ENCODE assay signal across 16 cellular contexts in genomic region chrX:79231662-79232061, GRCh38.
A peak's percentile ranks its signal among the peaks of the same experiment; 100 is the strongest.
DNase-seq lines count a peak whose midpoint lies in the region; ATAC-seq and TF ChIP-seq lines count a peak whose summit lies in the region.
"Had no signal": no experiment of that assay in that cellular context is flagged by ENCODE, and none has a peak within 500 bp of the region (broad histone marks: within the 10 kb centered on the region; RNA-seq: fewer than 3 reads in every experiment).

No MANE protein-coding gene starts in this region.

- H3K18ac ChIP-seq in mesenchymal stem cell (ENCODE audit: low read depth in 1 of 2, low read length in 2 of 2), result no peak overlapping the region

- H3K27ac Mint-ChIP-seq in activated CD8-positive, alpha-beta memory T cell treated with anti-CD3 and anti-CD28 coated beads, Interleukin-2, amount 10 ng/mL, durations not matched to agents 7 days and 5 days, result peak overlapping the region; percentile 70
- peak overlapping the region; percentile 90 for H3K27ac Mint-ChIP-seq in CD8-positive, alpha-beta T cell
- H3K27ac Mint-ChIP-seq in activated naive CD8-positive, alpha-beta T cell treated with anti-CD3 and anti-CD28 coated beads for 36 hours, result peak overlapping the region; percentile 81
- peak overlapping the region; percentile 57 to 65 for H3K27ac Mint-ChIP-seq in natural killer cell treated with Interleukin-12 subunit alpha and Interleukin-12 subunit beta and Interleukin-15 and Interleukin-18, amount 100 ng/mL, for 72 hours
- H3K27ac Mint-ChIP-seq: IgD-negative memory B cell had no signal

- H3K4me1 ChIP-seq in CD8-positive, alpha-beta T cell (ENCODE audit: insufficient read depth, low read length), result peaks cover 12% of the 10 kb centered on the region
- H3K4me1 ChIP-seq in mesenchymal stem cell (ENCODE audit: control insufficient read depth, insufficient read depth, low read depth, low read length), result no peaks in the 10 kb centered on the region
- H3K4me1 ChIP-seq: A549 had no signal

- H3K27ac ChIP-seq in CD8-positive, alpha-beta T cell (ENCODE audit: low read depth, low read length), result no peak overlapping the region
- no peak overlapping the region for H3K27ac ChIP-seq in mesenchymal stem cell (ENCODE audit: low read length, poor library complexity, severe bottlenecking)
- H3K27ac ChIP-seq: A549, C4-2B, GM23248 had no signal

- no peak overlapping the region for H4K91ac ChIP-seq in mesenchymal stem cell (ENCODE audit: low read length)

- H2BK15ac ChIP-seq in mesenchymal stem cell (ENCODE audit: low read depth, poor library complexity, severe bottlenecking), result no peak overlapping the region

- no peak overlapping the region for H3K4me3 Mint-ChIP-seq in activated CD8-positive, alpha-beta memory T cell treated with anti-CD3 and anti-CD28 coated beads, Interleukin-2, amount 10 ng/mL, durations not matched to agents 7 days and 5 days
- peak overlapping the region; percentile 27 for H3K4me3 Mint-ChIP-seq in CD8-positive, alpha-beta T cell
- no peak overlapping the region for H3K4me3 Mint-ChIP-seq in activated naive CD8-positive, alpha-beta T cell treated with anti-CD3 and anti-CD28 coated beads for 36 hours
- H3K4me3 Mint-ChIP-seq in natural killer cell treated with Interleukin-12 subunit alpha and Interleukin-12 subunit beta and Interleukin-15 and Interleukin-18, amount 100 ng/mL, for 72 hours, result peak overlapping the region; percentile 22
- H3K4me3 Mint-ChIP-seq: IgD-negative memory B cell had no signal

- no peak overlapping the region for H3K4ac ChIP-seq in mesenchymal stem cell (ENCODE audit: low read depth in 1 of 2, low read length in 2 of 2)

- no peaks in the 10 kb centered on the region for H3K27me3 Mint-ChIP-seq in activated CD8-positive, alpha-beta memory T cell treated with anti-CD3 and anti-CD28 coated beads, Interleukin-2, amount 10 ng/mL, durations not matched to agents 7 days and 5 days
- H3K27me3 Mint-ChIP-seq in CD8-positive, alpha-beta T cell (ENCODE audit: low read depth), result no peaks in the 10 kb centered on the region
- H3K27me3 Mint-ChIP-seq in activated naive CD8-positive, alpha-beta T cell treated with anti-CD3 and anti-CD28 coated beads for 36 hours, result no peaks in the 10 kb centered on the region
- H3K27me3 Mint-ChIP-seq in natural killer cell treated with Interleukin-12 subunit alpha and Interleukin-12 subunit beta and Interleukin-15 and Interleukin-18, amount 100 ng/mL, for 72 hours, result peaks cover 0 to 5% of the 10 kb centered on the region in 2 donors
- H3K27me3 Mint-ChIP-seq: IgD-negative memory B cell had no signal

- no peaks in the 10 kb centered on the region for H3K36me3 ChIP-seq in CD8-positive, alpha-beta T cell (ENCODE audit: insufficient read depth, low read length)
- no peaks in the 10 kb centered on the region for H3K36me3 ChIP-seq in mesenchymal stem cell (ENCODE audit: control insufficient read depth in 1 of 2, insufficient read depth in 2 of 2, low read depth in 1 of 2, low read length in 2 of 2)

- H4K8ac ChIP-seq in mesenchymal stem cell (ENCODE audit: low read length), result no peak overlapping the region

- H2AK5ac ChIP-seq in mesenchymal stem cell (ENCODE audit: low read length, severe bottlenecking), result no peak overlapping the region

- no peak overlapping the region for H2BK120ac ChIP-seq in mesenchymal stem cell (ENCODE audit: low read depth, low read length)

- H3K27me3 ChIP-seq in CD8-positive, alpha-beta T cell (ENCODE audit: insufficient read depth, low read length), result no peaks in the 10 kb centered on the region
- no peaks in the 10 kb centered on the region for H3K27me3 ChIP-seq in mesenchymal stem cell (ENCODE audit: control insufficient read depth in 1 of 2, insufficient read depth in 1 of 2, low read length in 2 of 2)

- H3K9ac ChIP-seq in mesenchymal stem cell (ENCODE audit: low read length), result no peak overlapping the region
- H3K9ac ChIP-seq: GM23248 had no signal

- no peak for DNase-seq in activated CD8-positive, alpha-beta memory T cell treated with anti-CD3 and anti-CD28 coated beads, Interleukin-2, amount 10 ng/mL, durations not matched to agents 7 days and 5 days
- DNase-seq in activated CD8-positive, alpha-beta memory T cell treated with anti-CD3 and anti-CD28 coated beads for 24 hours, result no peak
- no peak for DNase-seq in CD8-positive, alpha-beta T cell
- no peak for DNase-seq in activated naive CD8-positive, alpha-beta T cell treated with anti-CD3 and anti-CD28 coated beads for 36 hours
- DNase-seq in natural killer cell treated with Interleukin-12 subunit alpha and Interleukin-12 subunit beta and Interleukin-15 and Interleukin-18, amount 100 ng/mL, for 72 hours (ENCODE audit: low spot score), result no peak
- DNase-seq in mesenchymal stem cell, result no peak
- no peak for DNase-seq in NCI-H187 treated with DMSO at 0.1 percent for 48 hours (lab: John Stamatoyannopoulos, UW)
- DNase-seq: DMS79, GDM1, GM23248, NCI-H2029, NCI-H510A treated with DMSO at 0.1 percent for 48 hours had no signal

- CTCF ChIA-PET in activated CD8-positive, alpha-beta memory T cell treated with anti-CD3 and anti-CD28 coated beads, Interleukin-2, amount 10 ng/mL, durations not matched to agents 7 days and 5 days (lab: Charles Lee), result no interaction called here
- CTCF ChIA-PET in CD8-positive, alpha-beta T cell (lab: Charles Lee), result no interaction called here

- TF ChIP-seq CTCF in CD8-positive, alpha-beta T cell (IDR thresholded peaks at IDR 0.05), result no peak

- intact Hi-C loops in CD8-positive, alpha-beta T cell (cut with DNase I, micrococcal nuclease), result no loop called here

- no peak overlapping the region for H3K23ac ChIP-seq in mesenchymal stem cell (ENCODE audit: low read length in 2 of 2)

- POLR2A ChIA-PET in CD8-positive, alpha-beta T cell (lab: Charles Lee), result interaction anchor here (1.0 kb wide), 1 partner anchor 54 kb away, joined by 3 read pairs; no protein-coding TSS in a partner anchor

- H3K79me1 ChIP-seq in mesenchymal stem cell (replicated peaks; ENCODE audit: low read length, poor library complexity, severe bottlenecking), result no peaks in the 10 kb centered on the region

- H2BK12ac ChIP-seq in mesenchymal stem cell (ENCODE audit: low read length in 2 of 2), result no peak overlapping the region

- 47% methylated on average over 1 of the region's 2 CpGs for WGBS in mesenchymal stem cell

- H3K9me3 ChIP-seq in CD8-positive, alpha-beta T cell (ENCODE audit: low read length), result no peaks in the 10 kb centered on the region
- H3K9me3 ChIP-seq in mesenchymal stem cell (ENCODE audit: control insufficient read depth, low read length), result peaks cover 7% of the 10 kb centered on the region
- H3K9me3 ChIP-seq: A549 had no signal

- H3K4me3 ChIP-seq in CD8-positive, alpha-beta T cell (ENCODE audit: low read depth, low read length), result no peak overlapping the region
- no peak overlapping the region for H3K4me3 ChIP-seq in mesenchymal stem cell (ENCODE audit: insufficient read depth in 1 of 2, low read depth in 1 of 2, low read length in 2 of 2)
- H3K4me3 ChIP-seq: A549, GM23248 had no signal

- peaks cover 61% of the 10 kb centered on the region for H3K36me3 Mint-ChIP-seq in activated CD8-positive, alpha-beta memory T cell treated with anti-CD3 and anti-CD28 coated beads, Interleukin-2, amount 10 ng/mL, durations not matched to agents 7 days and 5 days
- H3K36me3 Mint-ChIP-seq in CD8-positive, alpha-beta T cell, result peaks cover 18% of the 10 kb centered on the region
- H3K36me3 Mint-ChIP-seq in activated naive CD8-positive, alpha-beta T cell treated with anti-CD3 and anti-CD28 coated beads for 36 hours, result peaks cover 47% of the 10 kb centered on the region
- peaks cover 18% of the 10 kb centered on the region for H3K36me3 Mint-ChIP-seq in natural killer cell treated with Interleukin-12 subunit alpha and Interleukin-12 subunit beta and Interleukin-15 and Interleukin-18, amount 100 ng/mL, for 72 hours

- no peak overlapping the region for H2AFZ ChIP-seq in mesenchymal stem cell (ENCODE audit: low read depth, low read length)
- H2AFZ ChIP-seq: GM23248 had no signal

- H3K14ac ChIP-seq in mesenchymal stem cell (ENCODE audit: low read length in 2 of 2), result no peak overlapping the region

- peaks cover 3% of the 10 kb centered on the region for H3K9me3 Mint-ChIP-seq in activated CD8-positive, alpha-beta memory T cell treated with anti-CD3 and anti-CD28 coated beads, Interleukin-2, amount 10 ng/mL, durations not matched to agents 7 days and 5 days (ENCODE audit: low read depth)
- no peaks in the 10 kb centered on the region for H3K9me3 Mint-ChIP-seq in CD8-positive, alpha-beta T cell
- peaks cover 9% of the 10 kb centered on the region for H3K9me3 Mint-ChIP-seq in activated naive CD8-positive, alpha-beta T cell treated with anti-CD3 and anti-CD28 coated beads for 36 hours
- no peaks in the 10 kb centered on the region for H3K9me3 Mint-ChIP-seq in natural killer cell treated with Interleukin-12 subunit alpha and Interleukin-12 subunit beta and Interleukin-15 and Interleukin-18, amount 100 ng/mL, for 72 hours
- H3K9me3 Mint-ChIP-seq: IgD-negative memory B cell had no signal

- H3K4me1 Mint-ChIP-seq in activated CD8-positive, alpha-beta memory T cell treated with anti-CD3 and anti-CD28 coated beads, Interleukin-2, amount 10 ng/mL, durations not matched to agents 7 days and 5 days, result peaks cover 25% of the 10 kb centered on the region
- H3K4me1 Mint-ChIP-seq in CD8-positive, alpha-beta T cell (ENCODE audit: low read depth), result peaks cover 55% of the 10 kb centered on the region
- peaks cover 37% of the 10 kb centered on the region for H3K4me1 Mint-ChIP-seq in activated naive CD8-positive, alpha-beta T cell treated with anti-CD3 and anti-CD28 coated beads for 36 hours
- H3K4me1 Mint-ChIP-seq in natural killer cell treated with Interleukin-12 subunit alpha and Interleukin-12 subunit beta and Interleukin-15 and Interleukin-18, amount 100 ng/mL, for 72 hours (ENCODE audit: low read depth in 2 of 2), result peaks cover 12 to 40% of the 10 kb centered on the region in 2 donors

- peak; percentile 47 for ATAC-seq in activated CD8-positive, alpha-beta memory T cell treated with anti-CD3 and anti-CD28 coated beads, Interleukin-2, amount 10 ng/mL, durations not matched to agents 7 days and 5 days
- ATAC-seq in CD8-positive, alpha-beta T cell, result no peak
- peak in 1 of 2 donors; percentile 46 for ATAC-seq in natural killer cell treated with Interleukin-12 subunit alpha and Interleukin-12 subunit beta and Interleukin-15 and Interleukin-18, amount 100 ng/mL, for 72 hours
- ATAC-seq: A549, Panc1 had no signal

- H3K4me2 ChIP-seq in mesenchymal stem cell (ENCODE audit: low read length, poor library complexity, severe bottlenecking), result no peak overlapping the region
- H3K4me2 ChIP-seq: A549 had no signal

- H2BK5ac ChIP-seq in mesenchymal stem cell (ENCODE audit: low read depth, low read length, poor library complexity, severe bottlenecking), result no peak overlapping the region

Comparison
In these comparisons a context has a peak if more than half of its experiments do, and no peak if none do; other contexts are left out.
1. H3K4me3 Mint-ChIP-seq: peak in CD8-positive, alpha-beta T cell (single experiment) and natural killer cell treated with Interleukin-12 subunit alpha and Interleukin-12 subunit beta and Interleukin-15 and Interleukin-18, amount 100 ng/mL, for 72 hours (single experiment); none in activated CD8-positive, alpha-beta memory T cell treated with anti-CD3 and anti-CD28 coated beads, Interleukin-2, amount 10 ng/mL, durations not matched to agents 7 days and 5 days (single experiment) and activated naive CD8-positive, alpha-beta T cell treated with anti-CD3 and anti-CD28 coated beads for 36 hours (single experiment).
2. Peak in every context shown above with its lines, with median percentiles within 50 percentile points of each other: H3K27ac Mint-ChIP-seq.